Comparison of ENCODE assay signal across 20 cellular contexts in the genomic region with DNA sequence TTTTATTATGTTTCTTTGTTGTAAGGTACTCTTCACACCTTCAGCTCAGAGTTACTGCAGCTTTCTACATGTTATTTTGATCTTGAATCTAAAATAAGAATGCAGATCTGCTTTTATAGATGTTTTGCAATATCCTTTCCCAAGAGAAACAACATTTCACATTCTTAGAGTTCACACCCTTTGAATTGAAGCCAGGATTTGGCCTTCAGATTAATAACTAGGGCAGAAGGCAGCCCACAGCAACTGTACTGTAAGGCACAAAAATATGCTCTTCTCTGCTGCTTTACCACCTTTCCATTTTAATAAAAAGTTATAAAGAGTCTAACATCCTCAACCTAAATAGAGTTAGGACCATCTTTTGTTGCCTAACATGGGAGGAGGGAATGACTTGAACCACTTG.
"Had no signal": no experiment of that assay in that cellular context is flagged by ENCODE, and none has a peak within 500 bp of the region (broad histone marks: within the 10 kb centered on the region; RNA-seq: fewer than 3 reads in every experiment).

No MANE protein-coding gene starts in this region.

- H3K4me2 ChIP-seq: SK-N-SH had no signal

- FAIRE-seq: HTR-8/SVneo, RCC 7860 had no signal

- H3K9ac ChIP-seq: SK-N-SH had no signal

- H3K27ac ChIP-seq: HL-60 had no signal

- DNase-seq: KBM-7, MM.1S, NCI-H1092 treated with DMSO at 0.1 percent for 48 hours, NCI-H1436, NCI-H187, NCI-H2029, NCI-H2081 treated with DMSO at 0.1 percent for 48 hours, NCI-H2171, NCI-H226, NCI-H446, NCI-H510A, NCI-H524 treated with DMSO at 0.1 percent for 48 hours, NCI-H774, Right ventricle myocardium superior, RPMI8226, SIG-M5, SK-N-SH had no signal

- H3K9me3 ChIP-seq: SK-N-SH had no signal
